ENCODE assay signal across 24 cellular contexts in genomic region chr9:114114364-114114763, GRCh38. TPM values are rescaled to one million over a fixed set of nuclear protein-coding genes. Genes with fewer than 3 reads are reported as not detected.
DNase-seq lines count a peak whose midpoint lies in the region; ATAC-seq, FAIRE-seq and TF ChIP-seq lines count a peak whose summit lies in the region.
"Had no signal": no experiment of that assay in that cellular context is flagged by ENCODE, and none has a peak within 500 bp of the region (broad histone marks: within the 10 kb centered on the region; RNA-seq: fewer than 3 reads in every experiment).

No MANE protein-coding gene starts in this region.

- no peak for ATAC-seq in activated CD4-positive, alpha-beta T cell treated with anti-CD3 and anti-CD28 coated beads for 36 hours
- ATAC-seq in HG03108 (IDR thresholded peaks at IDR 0.05; ENCODE audit: unreplicated experiment) = no peak
- ATAC-seq: Right ventricle myocardium inferior had no signal

- H3K4me3 Mint-ChIP-seq in astrocyte (ENCODE audit: unreplicated experiment) (no peak overlapping the region), progenitor cell of endocrine pancreas (ENCODE audit: low read depth) (no peak overlapping the region)
- no peak overlapping the region for H3K4me3 Mint-ChIP-seq in activated CD4-positive, alpha-beta T cell treated with anti-CD3 and anti-CD28 coated beads for 36 hours
- H3K4me3 Mint-ChIP-seq: B cell, CD14-positive monocyte had no signal

- no peaks in the 10 kb centered on the region for H3K79me2 ChIP-seq in astrocyte (ENCODE audit: insufficient read depth, low read length)

- H3K4me1 ChIP-seq in HEK293 (ENCODE audit: control insufficient read depth, insufficient read depth, low read length) (no peaks in the 10 kb centered on the region), astrocyte (ENCODE audit: insufficient read depth, low read length) (no peaks in the 10 kb centered on the region)
- H3K4me1 ChIP-seq: SJSA1 had no signal

- no peak overlapping the region for H2AFZ ChIP-seq in astrocyte (ENCODE audit: low read depth, low read length)

- H3K9me3 ChIP-seq in HEK293 (ENCODE audit: control insufficient read depth, insufficient read depth, low read depth, low read length) (no peaks in the 10 kb centered on the region), astrocyte (ENCODE audit: insufficient read depth, low read depth, low read length) (no peaks in the 10 kb centered on the region)
- H3K9me3 ChIP-seq: Peyer's patch, SJSA1 had no signal

- H4K20me1 ChIP-seq in astrocyte (ENCODE audit: insufficient read depth, low read length) = no peaks in the 10 kb centered on the region

- H3K27ac ChIP-seq in HEK293 (ENCODE audit: extremely low read depth, low read depth, low read length) (no peak overlapping the region), astrocyte (ENCODE audit: low read depth, low read length) (no peak overlapping the region)
- H3K27ac ChIP-seq: Peyer's patch, SJSA1 had no signal

- peaks cover 3% of the 10 kb centered on the region for H3K36me3 Mint-ChIP-seq in astrocyte (ENCODE audit: low read depth, unreplicated experiment)
- H3K36me3 Mint-ChIP-seq in progenitor cell of endocrine pancreas (ENCODE audit: insufficient read depth) = no peaks in the 10 kb centered on the region
- no peaks in the 10 kb centered on the region for H3K36me3 Mint-ChIP-seq in activated CD4-positive, alpha-beta T cell treated with anti-CD3 and anti-CD28 coated beads for 36 hours (ENCODE audit: low read depth)
- H3K36me3 Mint-ChIP-seq: CD14-positive monocyte had no signal

- H3K36me3 ChIP-seq in HEK293 (ENCODE audit: control insufficient read depth in 2 of 2, insufficient read depth in 1 of 2, low read length in 2 of 2) (no peaks in the 10 kb centered on the region), astrocyte (ENCODE audit: insufficient read depth, low read length) (no peaks in the 10 kb centered on the region)
- H3K36me3 ChIP-seq: Peyer's patch, SJSA1 had no signal

- peaks cover 27% of the 10 kb centered on the region for H3K27me3 ChIP-seq in astrocyte (ENCODE audit: insufficient read depth, low read length)
- H3K27me3 ChIP-seq: Peyer's patch had no signal

- H3K4me1 Mint-ChIP-seq in astrocyte (ENCODE audit: low read depth, unreplicated experiment) = peaks cover 11% of the 10 kb centered on the region
- peaks cover 45% of the 10 kb centered on the region for H3K4me1 Mint-ChIP-seq in progenitor cell of endocrine pancreas (ENCODE audit: low read depth)
- no peaks in the 10 kb centered on the region for H3K4me1 Mint-ChIP-seq in activated CD4-positive, alpha-beta T cell treated with anti-CD3 and anti-CD28 coated beads for 36 hours
- H3K4me1 Mint-ChIP-seq: B cell, CD14-positive monocyte had no signal

- H3K27ac Mint-ChIP-seq in astrocyte (ENCODE audit: unreplicated experiment) (no peak overlapping the region), progenitor cell of endocrine pancreas (no peak overlapping the region)
- H3K27ac Mint-ChIP-seq in activated CD4-positive, alpha-beta T cell treated with anti-CD3 and anti-CD28 coated beads for 36 hours = no peak overlapping the region
- H3K27ac Mint-ChIP-seq: B cell had no signal

- H3K4me2 ChIP-seq in astrocyte (ENCODE audit: low read length) = no peak overlapping the region

- intact Hi-C loops in activated CD4-positive, alpha-beta T cell treated with anti-CD3 and anti-CD28 coated beads for 36 hours (cut with DNase I, micrococcal nuclease) = no loop called here

- H3K4me3 ChIP-seq in AG10803 (ENCODE audit: low read length) (no peak overlapping the region), HEK293 (ENCODE audit: low read depth, low read length) (no peak overlapping the region), astrocyte (ENCODE audit: insufficient read depth, low read depth, low read length) (no peak overlapping the region)
- H3K4me3 ChIP-seq: Peyer's patch, SJSA1 had no signal

- TF ChIP-seq CTCF in AG10803 (conservative IDR thresholded peaks at IDR 0.05; ENCODE audit: low read length) (no peak), HEK293 (tag by site-specific recombination; IDR thresholded peaks at IDR 0.05) (no peak), astrocyte (IDR thresholded peaks at IDR 0.05; ENCODE audit: insufficient read depth, low read depth, low read length) (no peak), progenitor cell of endocrine pancreas (IDR thresholded peaks at IDR 0.05; ENCODE audit: unreplicated experiment) (no peak)

- FAIRE-seq in astrocyte (lab: Jason Lieb, UNC) = no peak
- FAIRE-seq: H1 had no signal

- H3K9ac ChIP-seq in astrocyte (ENCODE audit: low read length) = no peak overlapping the region

- peak; percentile 23 for DNase-seq in AG10803 (ENCODE audit: low read depth)
- DNase-seq in astrocyte (ENCODE audit: low read depth) = peak; percentile 22
- DNase-seq in kidney glomerular epithelial cell (lab: John Stamatoyannopoulos, UW) = peak; percentile 29
- DNase-seq in NCI-H2196 (lab: John Stamatoyannopoulos, UW; ENCODE audit: unreplicated experiment) = no peak
- DNase-seq in progenitor cell of endocrine pancreas (ENCODE audit: low spot score, unreplicated experiment) = no peak
- DNase-seq in activated CD4-positive, alpha-beta T cell treated with anti-CD3 and anti-CD28 coated beads for 36 hours = no peak
- DNase-seq: 8988T, GF-D8, KG1, NCI-H1092 treated with DMSO at 0.1 percent for 48 hours, NCI-H1436 treated with DMSO at 0.1 percent for 48 hours, NCI-H2029, NCI-H345, NCI-H524, Peyer's patch had no signal

- CTCF ChIA-PET in HEK293 (lab: Yijun Ruan, JAX) = interaction anchor here (1.0 to 10.8 kb wide), 3 partner anchors 31 to 179 kb away, joined by 4 to 139 read pairs (median 20); no protein-coding TSS in a partner anchor
- CTCF ChIA-PET in activated CD4-positive, alpha-beta T cell treated with anti-CD3 and anti-CD28 coated beads for 36 hours (lab: Charles Lee) = interaction anchor here (0.6 kb wide), 1 partner anchor 24 kb away, joined by 3 read pairs; no protein-coding TSS in a partner anchor

- H3K9me3 Mint-ChIP-seq in astrocyte (ENCODE audit: unreplicated experiment) (peaks cover 5% of the 10 kb centered on the region), progenitor cell of endocrine pancreas (ENCODE audit: low read depth) (no peaks in the 10 kb centered on the region)
- no peaks in the 10 kb centered on the region for H3K9me3 Mint-ChIP-seq in activated CD4-positive, alpha-beta T cell treated with anti-CD3 and anti-CD28 coated beads for 36 hours (ENCODE audit: low read depth)

- peaks cover 42% of the 10 kb centered on the region for H3K27me3 Mint-ChIP-seq in astrocyte (ENCODE audit: low read depth, unreplicated experiment)
- H3K27me3 Mint-ChIP-seq in progenitor cell of endocrine pancreas = peaks cover 18% of the 10 kb centered on the region
- H3K27me3 Mint-ChIP-seq in activated CD4-positive, alpha-beta T cell treated with anti-CD3 and anti-CD28 coated beads for 36 hours = peaks cover 32% of the 10 kb centered on the region

- POLR2A ChIA-PET in HEK293 (lab: Yijun Ruan, JAX) = no interaction called here
- POLR2A ChIA-PET in activated CD4-positive, alpha-beta T cell treated with anti-CD3 and anti-CD28 coated beads for 36 hours (lab: Charles Lee) = no interaction called here

TF ChIP-seq in HEK293, 187 proteins besides CTCF, POLR2A, EP300 and RAD21:
- TF ChIP-seq OSR2 (tag by site-specific recombination; IDR thresholded peaks at IDR 0.05) = 0 out of 2 replicates have a peak, but pooled peaks have one; percentile 14
- TF ChIP-seq ZSCAN4 (tag by site-specific recombination; IDR thresholded peaks at IDR 0.05) = no peak
- no peak for TF ChIP-seq ZNF626 (tag by site-specific recombination; IDR thresholded peaks at IDR 0.05)

RNA-seq across cellular contexts. Expression of gene KIF12, which starts 15.3 kb away (rescaled TPM):
- total RNA-seq in astrocyte (0.34 and 0.50 TPM in 2 replicates), progenitor cell of endocrine pancreas (166 and 176 TPM in 2 replicates)
- total RNA-seq in activated CD4-positive, alpha-beta T cell treated with anti-CD3 and anti-CD28 coated beads for 36 hours = not detected
- total RNA-seq: B cell, Daoy, HT1080, Right ventricle myocardium inferior had no signal

RNA-seq across cellular contexts. Expression of gene AMBP, which starts 36.3 kb away (rescaled TPM):
- total RNA-seq in astrocyte (0.19 TPM in 1 of 2 replicates, not detected in the other), progenitor cell of endocrine pancreas (678 and 717 TPM in 2 replicates)
- total RNA-seq in activated CD4-positive, alpha-beta T cell treated with anti-CD3 and anti-CD28 coated beads for 36 hours = not detected
- total RNA-seq: B cell, Right ventricle myocardium inferior had no signal

RNA-seq across cellular contexts. Expression of gene COL27A1, which starts 41.0 kb away (rescaled TPM):
- total RNA-seq in astrocyte (27.6 and 31.2 TPM in 2 replicates), progenitor cell of endocrine pancreas (162 and 178 TPM in 2 replicates)
- total RNA-seq in activated CD4-positive, alpha-beta T cell treated with anti-CD3 and anti-CD28 coated beads for 36 hours = 1 to 10 TPM; 8.9 to 9.1 TPM

Comparison
In these comparisons a context has a peak if more than half of its experiments do, and no peak if none do; other contexts are left out.
1. DNase-seq: peak in AG10803 (single experiment), astrocyte (single experiment) and kidney glomerular epithelial cell (single experiment); none in NCI-H2196 (single experiment), progenitor cell of endocrine pancreas (single experiment) and activated CD4-positive, alpha-beta T cell treated with anti-CD3 and anti-CD28 coated beads for 36 hours (single experiment).
2. RNA of gene KIF12, which starts 15.3 kb away (total RNA-seq): 166 to 176 TPM in progenitor cell of endocrine pancreas; 0.34 to 0.50 TPM in astrocyte and not detected in activated CD4-positive, alpha-beta T cell treated with anti-CD3 and anti-CD28 coated beads for 36 hours; every median in the first group is over 100 times any median in the second.
3. RNA of gene AMBP, which starts 36.3 kb away (total RNA-seq): 678 to 717 TPM in progenitor cell of endocrine pancreas; 0.19 TPM in astrocyte and not detected in activated CD4-positive, alpha-beta T cell treated with anti-CD3 and anti-CD28 coated beads for 36 hours; every median in the first group is over 100 times any median in the second.